1 cellular context compared by ENCODE assay signal in the genomic region with DNA sequence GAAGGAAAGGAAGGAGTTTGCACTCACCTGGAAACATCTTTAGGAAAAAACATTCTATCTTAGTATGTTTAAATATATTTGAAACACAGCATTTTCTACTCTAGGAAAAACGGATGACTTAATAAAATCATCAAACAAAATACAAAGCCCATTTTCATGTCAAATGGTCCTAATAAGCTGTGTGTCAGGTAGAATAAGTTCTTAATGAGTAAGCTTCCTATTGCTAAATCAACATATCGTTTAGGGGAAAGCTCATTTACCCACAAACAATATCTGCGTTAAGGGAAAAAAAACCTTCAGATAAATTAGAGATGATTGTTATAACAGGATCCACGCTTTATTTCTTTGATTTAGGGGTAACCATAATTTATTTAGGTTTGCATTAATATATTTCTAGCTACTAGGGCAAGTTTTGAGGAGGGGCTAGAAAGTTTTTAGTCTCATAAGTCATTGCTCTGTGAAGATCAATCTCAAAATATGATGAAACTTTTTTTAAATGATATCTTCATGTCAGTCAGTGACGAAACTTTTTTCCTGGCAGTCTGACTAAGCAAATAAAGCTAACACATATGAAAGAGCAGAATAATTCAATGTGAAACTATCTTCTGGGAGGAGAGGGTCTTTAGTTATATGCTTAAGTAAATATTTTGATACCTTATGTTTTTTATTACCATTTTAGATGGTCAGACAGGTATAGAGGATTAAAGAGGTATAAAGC.
TF ChIP-seq lines count a peak whose summit lies in the region.

No MANE protein-coding gene starts in this region.

TF ChIP-seq in endothelial cell of umbilical vein, 7 proteins besides CTCF, POLR2A, EP300 and RAD21 (continued from another document):
- no peak for TF ChIP-seq POLR2AphosphoS5 (IDR thresholded peaks at IDR 0.05; ENCODE audit: insufficient read depth, low read depth, low read length)
- TF ChIP-seq EZH2 (IDR thresholded peaks at IDR 0.05; ENCODE audit: borderline replicate concordance, low read depth, low read length, severe bottlenecking) = no peak
- no peak for TF ChIP-seq FOS (IDR thresholded peaks at IDR 0.05; ENCODE audit: borderline replicate concordance, insufficient read depth, low read length)
- no peak for TF ChIP-seq MYC (IDR thresholded peaks at IDR 0.05; ENCODE audit: low read depth, low read length)
- no peak for TF ChIP-seq GATA2 (IDR thresholded peaks at IDR 0.05; ENCODE audit: insufficient read depth, insufficient read length, low read depth, low read length)
- no peak for TF ChIP-seq MAX (IDR thresholded peaks at IDR 0.05; ENCODE audit: insufficient read depth, insufficient read length)
